Comparison of ENCODE assay signal across 14 cellular contexts in the genomic region with DNA sequence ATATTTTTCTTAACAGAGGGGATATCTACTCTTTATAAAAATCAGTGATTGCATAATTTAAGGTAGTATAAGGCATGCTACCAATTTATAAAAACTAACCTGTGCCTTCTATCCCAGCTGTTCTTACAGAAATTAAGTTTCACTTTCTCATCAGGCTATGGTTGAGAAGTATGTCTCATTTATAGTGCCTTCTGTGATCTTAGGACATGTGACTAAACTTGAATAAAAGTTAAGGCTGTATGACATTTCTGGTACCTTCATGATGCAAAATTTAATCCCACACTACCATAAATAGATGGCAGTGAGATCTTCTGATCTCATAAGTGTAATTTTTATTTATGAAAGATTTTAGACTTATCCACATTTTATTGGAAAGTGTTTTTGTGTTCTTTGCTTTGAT. TPM values are rescaled to one million over a fixed set of nuclear protein-coding genes. Genes with fewer than 3 reads are reported as not detected.
DNase-seq lines count a peak whose midpoint lies in the region; ATAC-seq and TF ChIP-seq lines count a peak whose summit lies in the region.
"Had no signal": no experiment of that assay in that cellular context is flagged by ENCODE, and none has a peak within 500 bp of the region (broad histone marks: within the 10 kb centered on the region; RNA-seq: fewer than 3 reads in every experiment).

No MANE protein-coding gene starts in this region.

- peaks cover 63 to 91% (median 79%) of the 10 kb centered on the region in 4 donors for H3K4me1 Mint-ChIP-seq in CD4-positive, alpha-beta memory T cell
- H3K4me1 Mint-ChIP-seq in endothelial cell (ENCODE audit: unreplicated experiment): peaks cover 9% of the 10 kb centered on the region

- H3K9me3 ChIP-seq in CD4-positive, alpha-beta memory T cell (ENCODE audit: control insufficient read depth in 1 of 2, low read length in 2 of 2): no peaks in the 10 kb centered on the region
- H3K9me3 ChIP-seq in Loucy (ENCODE audit: insufficient read depth, low read depth, low read length): no peaks in the 10 kb centered on the region
- H3K9me3 ChIP-seq in heart right ventricle: no peaks in the 10 kb centered on the region
- no peaks in the 10 kb centered on the region for H3K9me3 ChIP-seq in HAP-1
- H3K9me3 ChIP-seq: ovary, upper lobe of left lung had no signal

- peak overlapping the region in 2 of 7 donors; percentile 43 to 64 for H3K27ac Mint-ChIP-seq in CD4-positive, alpha-beta memory T cell
- no peak overlapping the region for H3K27ac Mint-ChIP-seq in endothelial cell (ENCODE audit: unreplicated experiment)

- CTCF ChIA-PET in CD4-positive, alpha-beta memory T cell (lab: Charles Lee; ENCODE audit: partially characterized antibody): interaction anchor here (2.2 kb wide), 1 partner anchor 12 kb away, joined by 10 read pairs; no protein-coding TSS in a partner anchor

- no peak overlapping the region for H3K9ac ChIP-seq in Loucy (ENCODE audit: low read depth, low read length, poor library complexity, severe bottlenecking)

- TF ChIP-seq CTCF in Loucy (conservative IDR thresholded peaks at IDR 0.05; ENCODE audit: low read length) (no peak), endothelial cell (IDR thresholded peaks at IDR 0.05; ENCODE audit: unreplicated experiment) (no peak), heart right ventricle (IDR thresholded peaks at IDR 0.05) (no peak)

- POLR2A ChIA-PET in CD4-positive, alpha-beta memory T cell (lab: Charles Lee; ENCODE audit: partially characterized antibody): interaction anchor here (0.6 to 11.4 kb wide), 2 partner anchors 10 to 380 kb away, joined by 3 to 127 read pairs; partner anchors contain the start of gene TIPARP

- no peaks in the 10 kb centered on the region for H3F3A ChIP-seq in Loucy (ENCODE audit: low read depth)

- peaks cover 71% of the 10 kb centered on the region for H3K79me2 ChIP-seq in Loucy (ENCODE audit: insufficient read depth, low read length)

- H3K4me2 ChIP-seq in Loucy (ENCODE audit: low read depth, low read length, poor library complexity, severe bottlenecking): peak overlapping the region; percentile 41

- peak in 2 of 5 donors; percentile 11 to 31 for DNase-seq in CD4-positive, alpha-beta memory T cell
- peak; percentile 38 for DNase-seq in fibroblast of peridontal ligament (ENCODE audit: extremely low read depth)
- no peak for DNase-seq in NCI-H1930 (lab: John Stamatoyannopoulos, UW)
- no peak for DNase-seq in endothelial cell (ENCODE audit: low spot score)
- no peak for DNase-seq in heart right ventricle
- DNase-seq in HAP-1 (ENCODE audit: low spot score in 2 of 2): no peak
- DNase-seq: activated effector memory CD4-positive, alpha-beta T cell treated with anti-CD3 and anti-CD28 coated beads, Interleukin-2, amount 50 U/mL, for 16 hours; KG1; NCI-H526 treated with DMSO at 0.1 percent for 48 hours; ovary; T-helper 9 cell; upper lobe of left lung had no signal

- no peak overlapping the region for H2AFZ ChIP-seq in Loucy (ENCODE audit: low read length)

- no peaks in the 10 kb centered on the region for H3K27me3 ChIP-seq in CD4-positive, alpha-beta memory T cell (ENCODE audit: insufficient read depth, low read length)
- H3K27me3 ChIP-seq in Loucy (ENCODE audit: insufficient read depth, low read length, poor library complexity, severe bottlenecking) (no peaks in the 10 kb centered on the region), heart right ventricle (no peaks in the 10 kb centered on the region), HAP-1 (ENCODE audit: low read depth) (no peaks in the 10 kb centered on the region)
- H3K27me3 ChIP-seq: ovary, upper lobe of left lung had no signal

- intact Hi-C loops in CD4-positive, alpha-beta memory T cell (cut with micrococcal nuclease): no loop called here
- intact Hi-C loops in heart right ventricle (cut with DNase I): no loop called here

- peaks cover 18 to 30% of the 10 kb centered on the region in 2 donors for H3K36me3 Mint-ChIP-seq in CD4-positive, alpha-beta memory T cell
- H3K36me3 Mint-ChIP-seq in endothelial cell (ENCODE audit: low read depth, unreplicated experiment): no peaks in the 10 kb centered on the region

- no peaks in the 10 kb centered on the region for H3K36me3 ChIP-seq in CD4-positive, alpha-beta memory T cell (ENCODE audit: insufficient read depth, low read length)
- H3K36me3 ChIP-seq in Loucy (ENCODE audit: insufficient read depth, low read length): no peaks in the 10 kb centered on the region
- peaks cover 0 to 3% (median 0%) of the 10 kb centered on the region in 9 donors for H3K36me3 ChIP-seq in heart right ventricle
- no peaks in the 10 kb centered on the region for H3K36me3 ChIP-seq in HAP-1 (replicated peaks)
- H3K36me3 ChIP-seq: ovary had no signal

- H3K9me2 ChIP-seq in Loucy (replicated peaks; ENCODE audit: low read depth, low read length): no peaks in the 10 kb centered on the region

- peak overlapping the region in 6 of 8 donors; percentile 31 to 68 (median 50) for H3K4me3 Mint-ChIP-seq in CD4-positive, alpha-beta memory T cell
- H3K4me3 Mint-ChIP-seq in endothelial cell (ENCODE audit: unreplicated experiment): no peak overlapping the region

- peaks cover 95% of the 10 kb centered on the region for H3K4me1 ChIP-seq in CD4-positive, alpha-beta memory T cell (ENCODE audit: insufficient read depth, low read length)
- peaks cover 43% of the 10 kb centered on the region for H3K4me1 ChIP-seq in Loucy (ENCODE audit: insufficient read depth, low read length, poor library complexity, severe bottlenecking)
- peaks cover 10 to 100% (median 88%) of the 10 kb centered on the region in 9 donors for H3K4me1 ChIP-seq in heart right ventricle
- H3K4me1 ChIP-seq in HAP-1: peaks cover 30% of the 10 kb centered on the region

- no peak overlapping the region for H3K4me3 ChIP-seq in CD4-positive, alpha-beta memory T cell (ENCODE audit: low read length in 2 of 2)
- H3K4me3 ChIP-seq in Loucy (ENCODE audit: low read length, poor library complexity, severe bottlenecking) (no peak overlapping the region), heart right ventricle (no peak overlapping the region), HAP-1 (no peak overlapping the region)
- H3K4me3 ChIP-seq: ovary, upper lobe of left lung had no signal

- H3K27me3 Mint-ChIP-seq in CD4-positive, alpha-beta memory T cell: no peaks in the 10 kb centered on the region
- no peaks in the 10 kb centered on the region for H3K27me3 Mint-ChIP-seq in endothelial cell (ENCODE audit: unreplicated experiment)

- H4K20me1 ChIP-seq in Loucy (ENCODE audit: insufficient read depth, low read length, poor library complexity, severe bottlenecking): peaks cover 34% of the 10 kb centered on the region

- ATAC-seq in GM19395 (IDR thresholded peaks at IDR 0.05; ENCODE audit: unreplicated experiment) (peak; percentile 45), heart right ventricle (no peak)

- H3K9me3 Mint-ChIP-seq in CD4-positive, alpha-beta memory T cell: no peaks in the 10 kb centered on the region
- H3K9me3 Mint-ChIP-seq in endothelial cell (ENCODE audit: unreplicated experiment): no peaks in the 10 kb centered on the region

- no peak overlapping the region for H3K27ac ChIP-seq in CD4-positive, alpha-beta memory T cell (ENCODE audit: low read depth, low read length)
- no peak overlapping the region for H3K27ac ChIP-seq in heart right ventricle
- H3K27ac ChIP-seq: ovary, upper lobe of left lung had no signal

- in situ Hi-C loops in HAP-1 (cut with MboI; ENCODE audit: low sequenced_read_pairs): no loop called here

RNA-seq across cellular contexts. Expression of gene TIPARP, which starts 12.6 kb away (rescaled TPM):
- 100 to 1,000 TPM; 108 to 119 TPM for total RNA-seq in CD4-positive, alpha-beta memory T cell
- polyA plus RNA-seq in CD4-positive, alpha-beta memory T cell: 10 to 100 TPM; 15.1 to 28.1 TPM
- total RNA-seq in endothelial cell (ENCODE audit: unreplicated experiment): 8.9 TPM
- 10 to 100 TPM; 19.8 to 74.6 (median 23.9) TPM for total RNA-seq in heart right ventricle
- 10 to 100 TPM; 13.8 to 18.7 TPM for polyA plus RNA-seq in heart right ventricle
